In genomic region chr16:29227756-29228663, GRCh38 we compare ENCODE assay signal across 8 cellular contexts.
A peak's percentile ranks its signal among the peaks of the same experiment; 100 is the strongest.
DNase-seq lines count a peak whose midpoint lies in the region; ATAC-seq and TF ChIP-seq lines count a peak whose summit lies in the region.
"Not testable (repeated sequence)": the region's sequence is repeated elsewhere in the genome, so short reads cannot be mapped to it uniquely, and the experiment has no call there.

No MANE protein-coding gene starts in this region.

- H3K27me3 ChIP-seq in esophagus squamous epithelium: not testable (repeated sequence)

- intact Hi-C loops in CD14-positive monocyte (cut with micrococcal nuclease); esophagus squamous epithelium (cut with DNase I): not testable (repeated sequence)

- not testable (repeated sequence) for H3K36me3 ChIP-seq in esophagus squamous epithelium

- peak overlapping the region in 6 of 7 donors; percentile 25 to 85 (median 80) for H3K27ac Mint-ChIP-seq in CD14-positive monocyte
- not testable (repeated sequence) for H3K27ac Mint-ChIP-seq in activated T-cell treated with anti-CD3 and anti-CD28 coated beads, Interleukin-2, amount 50 U/mL, for 72 hours

- not testable (repeated sequence) for H3K9me3 Mint-ChIP-seq in CD14-positive monocyte; activated T-cell treated with anti-CD3 and anti-CD28 coated beads, Interleukin-2, amount 50 U/mL, for 72 hours

- ATAC-seq in SK-N-SH treated with all-trans-retinoic acid at 6 μM for 48 hours: peak; percentile 97
- ATAC-seq in activated T-cell treated with anti-CD3 and anti-CD28 coated beads, Interleukin-2, amount 50 U/mL, for 72 hours (replicated peaks in 1 of 2): peak; percentile 92 to 94

- not testable (repeated sequence) for H3K4me3 Mint-ChIP-seq in CD14-positive monocyte; activated T-cell treated with anti-CD3 and anti-CD28 coated beads, Interleukin-2, amount 50 U/mL, for 72 hours

- H3K27me3 Mint-ChIP-seq in CD14-positive monocyte (ENCODE audit: low read depth in 3 of 3); activated T-cell treated with anti-CD3 and anti-CD28 coated beads, Interleukin-2, amount 50 U/mL, for 72 hours (ENCODE audit: low read depth): not testable (repeated sequence)

- DNase-seq in CD14-positive monocyte (ENCODE audit: low spot score) (peak; percentile 77), HCEC 1CT (peak; percentile 8), NCI-H1694 (lab: John Stamatoyannopoulos, UW) (peak; percentile 20), midbrain (lab: John Stamatoyannopoulos, UW) (peak; percentile 28)
- peak; percentile 47 to 52 for DNase-seq in activated T-cell treated with anti-CD3 and anti-CD28 coated beads, Interleukin-2, amount 50 U/mL, for 72 hours
- not testable (repeated sequence) for DNase-seq in esophagus squamous epithelium (lab: John Stamatoyannopoulos, UW)
- peak in 2 of 3 donors; percentile 38 to 44 for DNase-seq in stimulated activated CD4-positive, alpha-beta T cell treated with anti-CD3 and anti-CD28 coated beads, TNF-alpha, amount 100 ng/mL, for 48 hours (ENCODE audit: low read depth in 3 of 3)

- H3K27ac ChIP-seq in esophagus squamous epithelium: not testable (repeated sequence)

- peak overlapping the region in 1 of 4 donors; percentile 8 for H3K4me3 ChIP-seq in esophagus squamous epithelium

- not testable (repeated sequence) for TF ChIP-seq POLR2A in esophagus squamous epithelium (IDR thresholded peaks at IDR 0.05)

- H3K9me3 ChIP-seq in esophagus squamous epithelium: not testable (repeated sequence)

- H3K36me3 Mint-ChIP-seq in CD14-positive monocyte: peaks cover 21 to 54% of the 10 kb centered on the region in 2 donors
- not testable (repeated sequence) for H3K36me3 Mint-ChIP-seq in activated T-cell treated with anti-CD3 and anti-CD28 coated beads, Interleukin-2, amount 50 U/mL, for 72 hours (ENCODE audit: insufficient read depth in 2 of 2)

- TF ChIP-seq CTCF in CD14-positive monocyte (IDR thresholded peaks at IDR 0.05) (peak; percentile 59), esophagus squamous epithelium (IDR thresholded peaks at IDR 0.05) (peak; percentile 22 to 59 (median 52))

- peaks cover 26% of the 10 kb centered on the region for H3K4me1 Mint-ChIP-seq in CD14-positive monocyte
- H3K4me1 Mint-ChIP-seq in activated T-cell treated with anti-CD3 and anti-CD28 coated beads, Interleukin-2, amount 50 U/mL, for 72 hours (ENCODE audit: low read depth): not testable (repeated sequence)

- WGBS in esophagus squamous epithelium, 2 donors: 44 to 58% methylated on average over 6 to 12 of the region's 20 CpGs

- not testable (repeated sequence) for H3K4me1 ChIP-seq in esophagus squamous epithelium
